In the genomic region with DNA sequence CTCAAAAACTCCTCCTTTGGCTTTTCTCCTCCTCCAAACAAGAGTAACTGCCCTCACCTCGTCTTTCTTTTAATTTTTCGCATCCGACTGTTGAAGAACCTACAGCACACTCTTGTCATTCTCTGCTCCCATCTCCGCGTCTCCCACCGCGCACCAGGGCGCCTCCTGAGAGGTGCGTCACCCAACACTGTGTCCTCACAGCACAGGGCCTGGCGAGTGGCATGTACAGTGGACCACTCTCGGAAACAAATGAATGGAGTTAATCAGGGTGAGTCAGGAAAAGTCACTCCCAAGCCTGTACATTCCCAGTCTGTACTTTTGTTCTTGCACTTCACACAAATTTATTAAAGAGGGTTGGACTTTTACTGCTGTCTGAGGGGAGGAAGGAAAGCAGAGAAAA, we compare ENCODE assay signal across 2 cellular contexts.
TF ChIP-seq lines count a peak whose summit lies in the region.

No MANE protein-coding gene starts in this region.

TF ChIP-seq in SK-N-SH, 30 proteins besides CTCF, POLR2A, EP300 and RAD21 (continued from another document):
- TF ChIP-seq USF1 (IDR thresholded peaks at IDR 0.05; ENCODE audit: borderline replicate concordance, low read depth) (no peak), FOXM1 (IDR thresholded peaks at IDR 0.05; ENCODE audit: low read depth) (no peak), JUND (IDR thresholded peaks at IDR 0.05) (no peak), CHD2 (IDR thresholded peaks at IDR 0.05; ENCODE audit: low read length, partially characterized antibody) (no peak), FOSL2 (IDR thresholded peaks at IDR 0.05; ENCODE audit: borderline replicate concordance, low read depth) (no peak), MEF2A (IDR thresholded peaks at IDR 0.05; ENCODE audit: borderline replicate concordance, low read depth) (no peak)
- TF ChIP-seq, protein P1, sequence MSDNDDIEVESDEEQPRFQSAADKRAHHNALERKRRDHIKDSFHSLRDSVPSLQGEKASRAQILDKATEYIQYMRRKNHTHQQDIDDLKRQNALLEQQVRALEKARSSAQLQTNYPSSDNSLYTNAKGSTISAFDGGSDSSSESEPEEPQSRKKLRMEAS (IDR thresholded peaks at IDR 0.05; ENCODE audit: low read depth): no peak

TF ChIP-seq in SK-N-SH treated with all-trans-retinoic acid at 6 μM for 48 hours, 23 proteins besides CTCF, POLR2A, EP300 and RAD21 (continued from another document):
- TF ChIP-seq TSHZ2 (CRISPR knock-in tag; IDR thresholded peaks at IDR 0.05) (no peak), ZC3H10 (CRISPR knock-in tag; IDR thresholded peaks at IDR 0.05) (no peak), CSDC2 (CRISPR knock-in tag; IDR thresholded peaks at IDR 0.05) (no peak), OSR1 (CRISPR knock-in tag; IDR thresholded peaks at IDR 0.05) (no peak), ZFP30 (CRISPR knock-in tag; IDR thresholded peaks at IDR 0.05) (no peak), ISL1 (CRISPR knock-in tag; IDR thresholded peaks at IDR 0.05) (no peak), SNAI2 (CRISPR knock-in tag; IDR thresholded peaks at IDR 0.05) (no peak)
